ENCODE assay signal across 24 cellular contexts in the genomic region with DNA sequence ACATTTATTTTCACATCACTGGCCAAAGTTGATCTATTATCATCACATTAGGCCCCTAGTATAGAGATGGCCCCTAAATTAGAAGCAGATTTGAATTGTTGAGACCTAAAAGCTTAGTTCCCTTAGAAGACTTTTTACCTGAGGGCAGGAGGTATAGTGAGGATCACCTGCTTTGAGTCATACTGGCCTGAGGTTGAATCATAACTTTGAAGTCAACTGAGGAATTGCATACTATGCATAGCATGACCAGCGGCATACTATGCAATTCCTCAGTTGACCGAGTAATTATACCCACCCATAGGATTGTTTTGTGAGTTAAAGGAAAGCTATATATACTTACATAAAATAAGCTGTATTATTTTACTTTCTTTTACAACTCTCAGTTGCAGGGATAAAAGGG. TPM values are rescaled to one million over a fixed set of nuclear protein-coding genes. Genes with fewer than 3 reads are reported as not detected.
DNase-seq lines count a peak whose midpoint lies in the region; ATAC-seq, FAIRE-seq and TF ChIP-seq lines count a peak whose summit lies in the region.
"Had no signal": no experiment of that assay in that cellular context is flagged by ENCODE, and none has a peak within 500 bp of the region (broad histone marks: within the 10 kb centered on the region; RNA-seq: fewer than 3 reads in every experiment).

No MANE protein-coding gene starts in this region.

- POLR2A ChIA-PET in HCT116 (lab: Charles Lee) (no interaction called here), PC-9 (lab: Charles Lee; ENCODE audit: unreplicated experiment) (no interaction called here)

- H3K79me2 ChIP-seq in HCT116 (ENCODE audit: insufficient read depth, low read length) = no peaks in the 10 kb centered on the region
- no peaks in the 10 kb centered on the region for H3K79me2 ChIP-seq in PC-9 (ENCODE audit: low read depth)
- H3K79me2 ChIP-seq in mesendoderm (ENCODE audit: control insufficient read depth, insufficient read depth, low read length) = no peaks in the 10 kb centered on the region

- no peak overlapping the region for H2BK15ac ChIP-seq in mesendoderm (replicated peaks; ENCODE audit: low read depth)

- no peak overlapping the region for H2AK5ac ChIP-seq in mesendoderm (ENCODE audit: low read length)

- H3K4ac ChIP-seq in mesendoderm (ENCODE audit: low read depth, low read length) = no peak overlapping the region

- no peak overlapping the region for H2AFZ ChIP-seq in HCT116 (ENCODE audit: low read depth, low read length, poor library complexity, severe bottlenecking)
- H2AFZ ChIP-seq in PC-9 = no peak overlapping the region

- no peak overlapping the region for H2BK120ac ChIP-seq in mesendoderm (ENCODE audit: low read depth, low read length)

- intact Hi-C loops in HCT116 (cut with micrococcal nuclease) = no loop called here
- intact Hi-C loops in PC-9 (cut with micrococcal nuclease; ENCODE audit: unreplicated experiment) = no loop called here

- no peak for TF ChIP-seq POLR2A in HCT116 (IDR thresholded peaks at IDR 0.05; ENCODE audit: borderline replicate concordance, extremely low read depth, insufficient read depth, insufficient read length)

- no peak overlapping the region for H3K27ac ChIP-seq in HCT116 (ENCODE audit: low read depth, low read length)
- 0 out of 2 replicates have a peak overlapping the region, but pooled peaks have one; percentile 13 for H3K27ac ChIP-seq in PC-9
- H3K27ac ChIP-seq in mesendoderm (ENCODE audit: low read depth, low read length) = no peak overlapping the region
- H3K27ac ChIP-seq: BLaER1, Peyer's patch, SJCRH30 had no signal

- H3K36me3 ChIP-seq in HCT116 (ENCODE audit: control insufficient read depth in 1 of 2, insufficient read depth in 2 of 2, low read length in 2 of 2) (no peaks in the 10 kb centered on the region), PC-9 (ENCODE audit: low read depth) (0 out of 2 replicates have a peak, but pooled peaks cover 6% of the 10 kb centered on the region), bronchial epithelial cell (ENCODE audit: control insufficient read depth, insufficient read depth, low read length) (no peaks in the 10 kb centered on the region), mesendoderm (ENCODE audit: control insufficient read depth, insufficient read depth, low read length) (no peaks in the 10 kb centered on the region)
- H3K36me3 ChIP-seq: MG63, SJCRH30 had no signal

- no peak overlapping the region for H3K9ac ChIP-seq in HCT116 (ENCODE audit: low read length)
- no peak overlapping the region for H3K9ac ChIP-seq in mesendoderm (ENCODE audit: low read length)
- H3K9ac ChIP-seq: BLaER1 had no signal

- H4K5ac ChIP-seq in mesendoderm (ENCODE audit: low read length) = no peak overlapping the region

- no peak overlapping the region for H3K56ac ChIP-seq in mesendoderm (ENCODE audit: low read length)

- H3K9me3 ChIP-seq in HCT116 (ENCODE audit: control insufficient read depth in 1 of 2, insufficient read depth in 1 of 2, low read depth in 1 of 2, low read length in 2 of 2) = no peaks in the 10 kb centered on the region
- no peaks in the 10 kb centered on the region for H3K9me3 ChIP-seq in PC-9 (ENCODE audit: insufficient read depth, low read depth)
- H3K9me3 ChIP-seq: MG63, Peyer's patch, SJCRH30 had no signal

- H3K18ac ChIP-seq in mesendoderm (ENCODE audit: low read length) = no peak overlapping the region

- no peaks in the 10 kb centered on the region for H3F3A ChIP-seq in PC-9 (ENCODE audit: insufficient read depth, low read depth)

- H3K4me1 ChIP-seq in HCT116 (ENCODE audit: control insufficient read depth in 1 of 2, insufficient read depth in 2 of 2, low read length in 2 of 2) = peaks cover 0 to 7% of the 10 kb centered on the region in 2 experiments; a peak in 1 of 4 replicates
- peaks cover 10% of the 10 kb centered on the region; the same call in 1 of the 2 replicates for H3K4me1 ChIP-seq in PC-9 (replicated peaks; ENCODE audit: insufficient read depth)
- no peaks in the 10 kb centered on the region for H3K4me1 ChIP-seq in mesendoderm (ENCODE audit: control insufficient read depth, low read depth, low read length)
- H3K4me1 ChIP-seq: Peyer's patch had no signal

- H3K27me3 ChIP-seq in HCT116 (ENCODE audit: insufficient read depth, low read length) (no peaks in the 10 kb centered on the region), PC-9 (ENCODE audit: insufficient read depth, low read depth) (no peaks in the 10 kb centered on the region), bronchial epithelial cell (ENCODE audit: control insufficient read depth, insufficient read depth, low read length) (no peaks in the 10 kb centered on the region), mesendoderm (ENCODE audit: insufficient read depth, low read length, poor library complexity) (no peaks in the 10 kb centered on the region)
- H3K27me3 ChIP-seq: BLaER1, MG63, Peyer's patch, SJCRH30 had no signal

- no peak overlapping the region for H4K8ac ChIP-seq in mesendoderm (ENCODE audit: low read depth, low read length)

- in situ Hi-C loops in GM13976 (cut with MboI; ENCODE audit: low sequenced_read_pairs, unreplicated experiment) = no loop called here

- no peak for TF ChIP-seq CTCF in HCT116 (IDR thresholded peaks at IDR 0.05 in 2 of 3, conservative IDR thresholded peaks at IDR 0.05 in 1 of 3; ENCODE audit: borderline replicate concordance in 1 of 3, insufficient read depth in 1 of 3, low read depth in 2 of 3, low read length in 2 of 3)
- no peak for TF ChIP-seq CTCF in PC-9 (conservative IDR thresholded peaks at IDR 0.05)
- no peak for TF ChIP-seq CTCF in bronchial epithelial cell (IDR thresholded peaks at IDR 0.05; ENCODE audit: insufficient read depth, low read length, severe bottlenecking)
- TF ChIP-seq CTCF in GM13976 (IDR thresholded peaks at IDR 0.05; ENCODE audit: borderline replicate concordance, control extremely low read depth, extremely low read depth, insufficient read depth, missing control alignments) = no peak

- DNase-seq in HCT116 (ENCODE audit: low read depth, low spot score) = peak; percentile 3
- no peak for DNase-seq in PC-9
- DNase-seq in bronchial epithelial cell (ENCODE audit: low read depth) = peak; percentile 79
- DNase-seq in mesendoderm = peak; percentile 43
- no peak for DNase-seq in D341Med (ENCODE audit: low spot score)
- no peak for DNase-seq in activated CD4-positive, alpha-beta T cell treated with anti-CD3 and anti-CD28 coated beads, Interleukin-2, amount 50 U/mL, for 48 hours
- DNase-seq in GM13976 (ENCODE audit: low spot score) = no peak
- DNase-seq: CD4-positive, CD25-positive, alpha-beta regulatory T cell; MG63; NCI-H1105 treated with DMSO at 0.1 percent for 48 hours; NCI-H2029; NCI-H446 treated with DMSO at 0.1 percent for 48 hours; NCI-H526; Peyer's patch; SJCRH30 had no signal

- H2BK5ac ChIP-seq in mesendoderm (ENCODE audit: low read length) = no peak overlapping the region

- ATAC-seq in HCT116 (peak; percentile 67), GM18861 (IDR thresholded peaks at IDR 0.05; ENCODE audit: unreplicated experiment) (no peak)
- ATAC-seq: K562, Right ventricle myocardium inferior, SK-N-SH treated with all-trans-retinoic acid at 6 μM for 48 hours had no signal

- peak overlapping the region; percentile 9; the same call in 1 of the 2 replicates for H3K4me2 ChIP-seq in HCT116 (ENCODE audit: low read length)
- no peak overlapping the region for H3K4me2 ChIP-seq in PC-9
- no peak overlapping the region for H3K4me2 ChIP-seq in mesendoderm (ENCODE audit: low read length)
- H3K4me2 ChIP-seq: BLaER1 had no signal

- no peak for FAIRE-seq in bronchial epithelial cell (lab: Jason Lieb, UNC)
- FAIRE-seq: A204.1, D721Med, G401.6, HTR-8/SVneo, K562 had no signal

- no peak overlapping the region for H3K4me3 ChIP-seq in HCT116 (replicated peaks in 1 of 2; ENCODE audit: low read depth in 1 of 2, low read length in 2 of 2)
- no peak overlapping the region for H3K4me3 ChIP-seq in PC-9
- no peak overlapping the region for H3K4me3 ChIP-seq in bronchial epithelial cell (ENCODE audit: low read depth, low read length)
- H3K4me3 ChIP-seq in mesendoderm (ENCODE audit: low read length) = no peak overlapping the region
- H3K4me3 ChIP-seq: BLaER1, K562, MG63, Peyer's patch, SJCRH30 had no signal

- CTCF ChIA-PET in HCT116 (lab: Charles Lee) (no interaction called here), PC-9 (lab: Charles Lee) (no interaction called here)

- no peaks in the 10 kb centered on the region for H3K79me1 ChIP-seq in mesendoderm (ENCODE audit: low read length)

- no TSS peak for BruUV-seq in HCT116 (replicated peaks; lab: Mats Ljungman, UMichigan)
- BruUV-seq in PC-9 (replicated peaks; lab: Mats Ljungman, UMichigan) = no TSS peak

- RAD21 ChIA-PET in HCT116 (lab: Charles Lee; ENCODE audit: low non-redundant PET in 1 of 2, low total read pairs in 2 of 2, uncharacterized antibody in 2 of 2, unreplicated experiment in 2 of 2) = no interaction called here

- H3K23ac ChIP-seq in mesendoderm (ENCODE audit: low read length) = no peak overlapping the region

- H4K20me1 ChIP-seq in HCT116 (ENCODE audit: insufficient read depth) = no peaks in the 10 kb centered on the region
- H4K20me1 ChIP-seq in PC-9 (ENCODE audit: insufficient read depth) = no peaks in the 10 kb centered on the region
- H4K20me1 ChIP-seq: BLaER1 had no signal

- H3K9me2 ChIP-seq in HCT116 (ENCODE audit: insufficient read depth) = no peaks in the 10 kb centered on the region
- no peaks in the 10 kb centered on the region for H3K9me2 ChIP-seq in PC-9 (ENCODE audit: insufficient read depth)

- WGBS in mesendoderm (ENCODE audit: extremely low coverage, insufficient coverage, low lambda C conversion rate) = no CpG with 5 or more reads among the region's 2 CpGs

- no peak for TF ChIP-seq RAD21 in HCT116 (IDR thresholded peaks at IDR 0.05; ENCODE audit: low read depth)

TF ChIP-seq in HCT116, 20 proteins besides CTCF, POLR2A, EP300 and RAD21:
- TF ChIP-seq FOSL1 (IDR thresholded peaks at IDR 0.05; ENCODE audit: low read depth) (0 out of 2 replicates have a peak, but pooled peaks have one; percentile 12), JUND (IDR thresholded peaks at IDR 0.05) (peak; percentile 10; the same call in 1 of the 2 replicates), EZH2phosphoT487 (IDR thresholded peaks at IDR 0.05; ENCODE audit: borderline replicate concordance) (no peak)
TF ChIP-seq in HCT116: peak in this region for 2.

RNA-seq across cellular contexts. Expression of gene DPH5, which starts 50.3 kb away (rescaled TPM):
- total RNA-seq in HCT116 (2021; ENCODE audit: unreplicated experiment) (55.8 TPM), PC-9 (2021) (38.8 and 39.4 TPM in 2 replicates), bronchial epithelial cell (21.5 and 42.4 TPM in 2 replicates)
- 27.4 and 36.4 TPM in 2 replicates for polyA plus RNA-seq in HCT116 (2012)
- 49.4 TPM for polyA plus RNA-seq in mesendoderm (2013, experiment 1 of 2)
- polyA plus RNA-seq in mesendoderm (2013, experiment 2 of 2) = 49.3 TPM

Comparison
In these comparisons a context has a peak if more than half of its experiments do, and no peak if none do; other contexts are left out.
1. DNase-seq: peak in HCT116 (single experiment), bronchial epithelial cell (single experiment) and mesendoderm (single experiment); none in PC-9 (0 of 2), D341Med (single experiment), activated CD4-positive, alpha-beta T cell treated with anti-CD3 and anti-CD28 coated beads, Interleukin-2, amount 50 U/mL, for 48 hours (0 of 2) and GM13976 (single experiment).